ENCODE assay signal across 24 cellular contexts in the genomic region with DNA sequence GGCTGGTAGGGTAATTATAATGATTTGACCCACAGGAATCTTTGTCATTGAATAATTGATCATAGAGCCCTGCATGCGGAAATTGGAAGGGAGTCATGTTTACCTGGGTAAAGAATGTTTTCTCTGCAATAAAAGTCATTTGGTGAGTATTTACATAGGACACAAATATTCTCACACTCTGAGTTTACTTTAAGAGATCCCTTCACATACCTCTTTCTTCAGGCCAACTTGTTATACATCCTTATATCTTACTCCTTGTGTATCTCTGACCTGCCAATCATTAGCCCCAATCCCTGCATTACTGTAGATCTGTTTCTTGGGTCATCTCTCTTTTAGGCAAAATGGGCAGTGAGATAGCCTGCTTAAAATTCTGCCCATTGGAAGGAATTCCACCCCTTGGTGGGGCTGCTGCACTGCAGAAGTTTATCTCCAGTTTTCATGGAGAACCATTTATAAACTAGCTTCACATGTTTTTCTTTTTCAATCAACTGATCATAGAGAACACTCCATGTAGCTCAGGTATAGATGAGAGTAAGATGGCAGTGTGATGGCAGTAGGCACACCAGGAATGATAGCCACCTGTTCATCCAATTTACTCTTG. TPM values are rescaled to one million over a fixed set of nuclear protein-coding genes. Genes with fewer than 3 reads are reported as not detected.
A peak's percentile ranks its signal among the peaks of the same experiment; 100 is the strongest.
DNase-seq lines count a peak whose midpoint lies in the region; ATAC-seq, FAIRE-seq and TF ChIP-seq lines count a peak whose summit lies in the region.
"Had no signal": no experiment of that assay in that cellular context is flagged by ENCODE, and none has a peak within 500 bp of the region (broad histone marks: within the 10 kb centered on the region; RNA-seq: fewer than 3 reads in every experiment).

No MANE protein-coding gene starts in this region.

- H3K4me1 ChIP-seq in PC-3 (ENCODE audit: insufficient read depth, low read length) (peaks cover 59% of the 10 kb centered on the region), endothelial cell of umbilical vein (ENCODE audit: control insufficient read depth, extremely low read depth, insufficient read depth, low read length) (no peaks in the 10 kb centered on the region), upper lobe of right lung (no peaks in the 10 kb centered on the region)
- H3K4me1 ChIP-seq: BLaER1, right lobe of liver, SJCRH30 had no signal

- H2AFZ ChIP-seq in PC-3 (ENCODE audit: low read length) (no peak overlapping the region), endothelial cell of umbilical vein (ENCODE audit: low read depth, low read length) (no peak overlapping the region)

- dilution Hi-C loops in endothelial cell of umbilical vein (cut with MboI; ENCODE audit: extremely low pct_ligation_motif_present, low sequenced_read_pairs): no loop called here

- peaks cover 4% of the 10 kb centered on the region for H3K9me3 Mint-ChIP-seq in activated CD8-positive, alpha-beta T cell treated with anti-CD3 and anti-CD28 coated beads for 36 hours
- peaks cover 6% of the 10 kb centered on the region for H3K9me3 Mint-ChIP-seq in activated CD8-positive, alpha-beta T cell treated with anti-CD3 and anti-CD28 coated beads, Interleukin-2, amount 10 ng/mL, durations not matched to agents 7 days and 5 days (ENCODE audit: insufficient read depth)

- no peaks in the 10 kb centered on the region for H3K36me3 Mint-ChIP-seq in activated CD8-positive, alpha-beta T cell treated with anti-CD3 and anti-CD28 coated beads for 36 hours (ENCODE audit: low read depth)
- no peaks in the 10 kb centered on the region for H3K36me3 Mint-ChIP-seq in activated CD8-positive, alpha-beta T cell treated with anti-CD3 and anti-CD28 coated beads, Interleukin-2, amount 10 ng/mL, durations not matched to agents 7 days and 5 days (ENCODE audit: low read depth)

- H4K20me1 ChIP-seq in PC-3 (ENCODE audit: low read length) (no peaks in the 10 kb centered on the region), endothelial cell of umbilical vein (replicated peaks; ENCODE audit: control insufficient read depth, extremely low read depth, insufficient read depth, low read length) (no peaks in the 10 kb centered on the region)
- H4K20me1 ChIP-seq: BLaER1 had no signal

- H3F3A ChIP-seq in PC-3 (ENCODE audit: low read length, unreplicated experiment): peaks cover 28% of the 10 kb centered on the region

- intact Hi-C loops in activated CD8-positive, alpha-beta T cell treated with anti-CD3 and anti-CD28 coated beads for 36 hours (cut with micrococcal nuclease): no loop called here
- intact Hi-C loops in PC-3 (cut with micrococcal nuclease): loop anchor here (2.0 to 10.0 kb wide), 4 partner anchors 94 to 379 kb away; no protein-coding TSS in a partner anchor
- intact Hi-C loops in endothelial cell of umbilical vein (cut with micrococcal nuclease): loop anchor here (1.0 to 5.0 kb wide), 2 partner anchors 116 to 281 kb away; no protein-coding TSS in a partner anchor
- intact Hi-C loops in upper lobe of right lung (cut with DNase I): no loop called here

- H3K9me3 ChIP-seq in PC-3 (ENCODE audit: low read length) (no peaks in the 10 kb centered on the region), endothelial cell of umbilical vein (replicated peaks; ENCODE audit: control insufficient read depth, insufficient read depth, low read length) (no peaks in the 10 kb centered on the region), upper lobe of right lung (no peaks in the 10 kb centered on the region)
- H3K9me3 ChIP-seq: right lobe of liver, SJCRH30, transverse colon had no signal

- H3K36me3 ChIP-seq in PC-3 (ENCODE audit: low read depth, low read length) (no peaks in the 10 kb centered on the region), endothelial cell of umbilical vein (ENCODE audit: control insufficient read depth in 2 of 2, extremely low read depth in 1 of 2, insufficient read depth in 2 of 2, low read length in 2 of 2) (no peaks in the 10 kb centered on the region), upper lobe of right lung (no peaks in the 10 kb centered on the region)
- H3K36me3 ChIP-seq: right lobe of liver, SJCRH30, transverse colon had no signal

- H3K4me1 Mint-ChIP-seq in activated CD8-positive, alpha-beta T cell treated with anti-CD3 and anti-CD28 coated beads for 36 hours (ENCODE audit: low read depth): no peaks in the 10 kb centered on the region
- peaks cover 10% of the 10 kb centered on the region for H3K4me1 Mint-ChIP-seq in activated CD8-positive, alpha-beta T cell treated with anti-CD3 and anti-CD28 coated beads, Interleukin-2, amount 10 ng/mL, durations not matched to agents 7 days and 5 days (ENCODE audit: low read depth)
- H3K4me1 Mint-ChIP-seq: nephron progenitor cell had no signal

- no peak for FAIRE-seq in endothelial cell of umbilical vein (lab: Jason Lieb, UNC)
- FAIRE-seq: A204.1, K562 had no signal

- POLR2A ChIA-PET in activated CD8-positive, alpha-beta T cell treated with anti-CD3 and anti-CD28 coated beads for 36 hours (lab: Charles Lee): no interaction called here
- POLR2A ChIA-PET in activated CD8-positive, alpha-beta T cell treated with anti-CD3 and anti-CD28 coated beads, Interleukin-2, amount 10 ng/mL, durations not matched to agents 7 days and 5 days (lab: Charles Lee): no interaction called here
- POLR2A ChIA-PET in PC-3 (lab: Charles Lee; ENCODE audit: unreplicated experiment): no interaction called here
- POLR2A ChIA-PET in endothelial cell of umbilical vein (lab: Charles Lee): no interaction called here

- no peak for TF ChIP-seq CTCF in activated CD8-positive, alpha-beta T cell treated with anti-CD3 and anti-CD28 coated beads for 36 hours (IDR thresholded peaks at IDR 0.05)
- peak; percentile 51 for TF ChIP-seq CTCF in PC-3 (conservative IDR thresholded peaks at IDR 0.05; ENCODE audit: low read depth, low read length)
- no peak for TF ChIP-seq CTCF in endothelial cell of umbilical vein (IDR thresholded peaks at IDR 0.05; ENCODE audit: extremely low read depth in 1 of 2, insufficient read depth in 1 of 2, low read depth in 1 of 2, low read length in 2 of 2)
- TF ChIP-seq CTCF in upper lobe of right lung (IDR thresholded peaks at IDR 0.05): peak; percentile 5

- CTCF ChIA-PET in activated CD8-positive, alpha-beta T cell treated with anti-CD3 and anti-CD28 coated beads for 36 hours (lab: Charles Lee): no interaction called here
- CTCF ChIA-PET in activated CD8-positive, alpha-beta T cell treated with anti-CD3 and anti-CD28 coated beads, Interleukin-2, amount 10 ng/mL, durations not matched to agents 7 days and 5 days (lab: Charles Lee): no interaction called here
- CTCF ChIA-PET in PC-3 (lab: Charles Lee): no interaction called here
- CTCF ChIA-PET in endothelial cell of umbilical vein (lab: Charles Lee): interaction anchor here (0.6 to 1.7 kb wide), 11 partner anchors 36 to 462 kb away, joined by 3 to 18 read pairs (median 3); no protein-coding TSS in a partner anchor

- H3K4me2 ChIP-seq in PC-3 (ENCODE audit: low read length) (peak overlapping the region; percentile 34), endothelial cell of umbilical vein (ENCODE audit: insufficient read depth, low read length) (no peak overlapping the region)
- H3K4me2 ChIP-seq: BLaER1 had no signal

- BruUV-seq in PC-3 (replicated peaks; lab: Mats Ljungman, UMichigan) (no TSS peak), endothelial cell of umbilical vein (replicated peaks; lab: Mats Ljungman, UMichigan) (no TSS peak)

- H3K4me3 ChIP-seq in PC-3 (ENCODE audit: low read length) (no peak overlapping the region), endothelial cell of umbilical vein (replicated peaks in 1 of 3; ENCODE audit: insufficient read depth in 1 of 3, low read depth in 1 of 3, low read length in 3 of 3) (no peak overlapping the region), upper lobe of right lung (no peak overlapping the region)
- H3K4me3 ChIP-seq: BLaER1, K562, mucosa of descending colon, right lobe of liver, SJCRH30, transverse colon had no signal

- no peaks in the 10 kb centered on the region for H3K27me3 Mint-ChIP-seq in activated CD8-positive, alpha-beta T cell treated with anti-CD3 and anti-CD28 coated beads for 36 hours
- H3K27me3 Mint-ChIP-seq in activated CD8-positive, alpha-beta T cell treated with anti-CD3 and anti-CD28 coated beads, Interleukin-2, amount 10 ng/mL, durations not matched to agents 7 days and 5 days (ENCODE audit: low read depth): peaks cover 4% of the 10 kb centered on the region
- H3K27me3 Mint-ChIP-seq: activated CD4-positive, alpha-beta memory T cell treated with anti-CD3 and anti-CD28 coated beads, Interleukin-2, amount 10 ng/mL, durations not matched to agents 7 days and 5 days had no signal

- H3K27ac ChIP-seq in PC-3 (ENCODE audit: low read length) (peak overlapping the region; percentile 92), endothelial cell of umbilical vein (ENCODE audit: insufficient read depth, low read depth, low read length) (no peak overlapping the region), upper lobe of right lung (no peak overlapping the region)
- H3K27ac ChIP-seq: BLaER1, right lobe of liver, SJCRH30, transverse colon had no signal

- no peak for TF ChIP-seq POLR2A in endothelial cell of umbilical vein (IDR thresholded peaks at IDR 0.05; ENCODE audit: low read depth, low read length)

- H3K79me2 ChIP-seq in PC-3 (ENCODE audit: low read length): no peaks in the 10 kb centered on the region
- no peaks in the 10 kb centered on the region for H3K79me2 ChIP-seq in endothelial cell of umbilical vein (ENCODE audit: control insufficient read depth, insufficient read depth, low read length)

- 0 out of 2 replicates have a peak, but pooled peaks cover 4% of the 10 kb centered on the region for H3K9me2 ChIP-seq in PC-3 (replicated peaks; ENCODE audit: low read length)

- no peak overlapping the region for H3K4me3 Mint-ChIP-seq in activated CD8-positive, alpha-beta T cell treated with anti-CD3 and anti-CD28 coated beads for 36 hours
- H3K4me3 Mint-ChIP-seq in activated CD8-positive, alpha-beta T cell treated with anti-CD3 and anti-CD28 coated beads, Interleukin-2, amount 10 ng/mL, durations not matched to agents 7 days and 5 days: no peak overlapping the region
- H3K4me3 Mint-ChIP-seq: activated CD4-positive, alpha-beta memory T cell treated with anti-CD3 and anti-CD28 coated beads, Interleukin-2, amount 10 ng/mL, durations not matched to agents 7 days and 5 days; nephron progenitor cell had no signal

- no peak overlapping the region for H3K27ac Mint-ChIP-seq in activated CD8-positive, alpha-beta T cell treated with anti-CD3 and anti-CD28 coated beads for 36 hours
- no peak overlapping the region for H3K27ac Mint-ChIP-seq in activated CD8-positive, alpha-beta T cell treated with anti-CD3 and anti-CD28 coated beads, Interleukin-2, amount 10 ng/mL, durations not matched to agents 7 days and 5 days
- H3K27ac Mint-ChIP-seq: activated CD4-positive, alpha-beta memory T cell treated with anti-CD3 and anti-CD28 coated beads, Interleukin-2, amount 10 ng/mL, durations not matched to agents 7 days and 5 days; nephron progenitor cell had no signal

- H3K9me1 ChIP-seq in endothelial cell of umbilical vein (replicated peaks; ENCODE audit: control insufficient read depth, extremely low read depth, insufficient read depth, low read length): no peaks in the 10 kb centered on the region

- no peaks in the 10 kb centered on the region for H3K27me3 ChIP-seq in PC-3 (ENCODE audit: low read length)
- H3K27me3 ChIP-seq in endothelial cell of umbilical vein (ENCODE audit: control insufficient read depth in 2 of 2, insufficient read depth in 2 of 2, low read length in 2 of 2): peaks cover 0 to under 1% of the 10 kb centered on the region in 2 experiments
- H3K27me3 ChIP-seq in upper lobe of right lung: no peaks in the 10 kb centered on the region
- H3K27me3 ChIP-seq: BLaER1, right lobe of liver, SJCRH30, transverse colon had no signal

- no peak for ATAC-seq in activated CD8-positive, alpha-beta T cell treated with anti-CD3 and anti-CD28 coated beads for 36 hours
- no peak for ATAC-seq in activated CD8-positive, alpha-beta T cell treated with anti-CD3 and anti-CD28 coated beads, Interleukin-2, amount 10 ng/mL, durations not matched to agents 7 days and 5 days
- ATAC-seq in PC-3: no peak
- ATAC-seq in upper lobe of right lung: no peak
- no peak for ATAC-seq in HG03095 (IDR thresholded peaks at IDR 0.05; ENCODE audit: unreplicated experiment)
- ATAC-seq: K562, mucosa of descending colon, right lobe of liver had no signal

- peak; percentile 7 for DNase-seq in activated CD8-positive, alpha-beta T cell treated with anti-CD3 and anti-CD28 coated beads for 36 hours
- DNase-seq in activated CD8-positive, alpha-beta T cell treated with anti-CD3 and anti-CD28 coated beads, Interleukin-2, amount 10 ng/mL, durations not matched to agents 7 days and 5 days: no peak
- DNase-seq in PC-3: peak; percentile 59
- DNase-seq in endothelial cell of umbilical vein (ENCODE audit: low read depth, low spot score): peak; percentile 18
- DNase-seq in upper lobe of right lung: no peak
- DNase-seq in amygdala (lab: John Stamatoyannopoulos, UW): no peak
- DNase-seq in stimulated activated CD4-positive, alpha-beta T cell treated with anti-CD3 and anti-CD28 coated beads, Interleukin-4, amount 100 ng/mL, for 24 hours: no peak
- DNase-seq: activated CD4-positive, alpha-beta memory T cell treated with anti-CD3 and anti-CD28 coated beads, Interleukin-2, amount 10 ng/mL, durations not matched to agents 7 days and 5 days; activated gamma-delta T cell treated with Interleukin-2 at 50 U/mL for 16 hours; H7; hypothalamus; mucosa of descending colon; NCI-H187 treated with DMSO at 0.1 percent for 48 hours; NCI-H2227 treated with DMSO at 0.1 percent for 48 hours; nephron progenitor cell; right lobe of liver; SJCRH30; stimulated activated CD4-positive, alpha-beta T cell treated with anti-CD3 and anti-CD28 coated beads, Interleukin-15, amount 100 ng/mL, for 24 hours; stimulated activated CD8-positive, alpha-beta memory T cell treated with anti-CD3 and anti-CD28 coated beads, Interleukin-4, amount 100 ng/mL, for 48 hours; transverse colon had no signal

- H3K9ac ChIP-seq in PC-3 (ENCODE audit: low read length): peak overlapping the region; percentile 53
- no peak overlapping the region for H3K9ac ChIP-seq in endothelial cell of umbilical vein (replicated peaks; ENCODE audit: extremely low read depth, insufficient read depth, low read length)
- H3K9ac ChIP-seq: BLaER1 had no signal

RNA-seq across cellular contexts. Expression of a gene that starts 46.2 kb away (rescaled TPM):
- not detected for total RNA-seq in activated CD8-positive, alpha-beta T cell treated with anti-CD3 and anti-CD28 coated beads for 36 hours
- total RNA-seq in activated CD8-positive, alpha-beta T cell treated with anti-CD3 and anti-CD28 coated beads, Interleukin-2, amount 10 ng/mL, durations not matched to agents 7 days and 5 days: under 1 TPM in 1 of 2 experiments, not detected in 1; 0.16 TPM
- 4.8 and 5.6 TPM in 2 replicates for total RNA-seq in PC-3 (2014; rRNA removed)
- not detected in 2 replicates for total RNA-seq in endothelial cell of umbilical vein
- polyA plus RNA-seq in endothelial cell of umbilical vein: not detected in 2 replicates
- not detected in 2 replicates for polyA plus RNA-seq in endothelial cell of umbilical vein (2011; cell fraction: cytosol; rRNA removed)
- not detected in 2 replicates for polyA plus RNA-seq in endothelial cell of umbilical vein (2011; cell fraction: nucleus; rRNA removed)
- not detected in 2 replicates for polyA plus RNA-seq in endothelial cell of umbilical vein (2012)
- polyA minus RNA-seq in endothelial cell of umbilical vein: not detected in 2 replicates
- polyA minus RNA-seq in endothelial cell of umbilical vein (2011; cell fraction: cytosol; rRNA and poly(A)+ RNA removed): not detected
- polyA minus RNA-seq in endothelial cell of umbilical vein (2011; cell fraction: nucleus; rRNA and poly(A)+ RNA removed): not detected in 2 replicates
- total RNA-seq in upper lobe of right lung: 6.9 TPM
- total RNA-seq: SJCRH30 had no signal
- polyA plus RNA-seq: K562 had no signal

Comparison
In these comparisons a context has a peak if more than half of its experiments do, and no peak if none do; other contexts are left out.
1. DNase-seq: peak in activated CD8-positive, alpha-beta T cell treated with anti-CD3 and anti-CD28 coated beads for 36 hours (single experiment), PC-3 (single experiment) and endothelial cell of umbilical vein (single experiment); none in activated CD8-positive, alpha-beta T cell treated with anti-CD3 and anti-CD28 coated beads, Interleukin-2, amount 10 ng/mL, durations not matched to agents 7 days and 5 days (single experiment), upper lobe of right lung (single experiment), amygdala (0 of 56) and stimulated activated CD4-positive, alpha-beta T cell treated with anti-CD3 and anti-CD28 coated beads, Interleukin-4, amount 100 ng/mL, for 24 hours (single experiment).
2. CTCF ChIP-seq: peak in PC-3 (single experiment) and upper lobe of right lung (single experiment); none in activated CD8-positive, alpha-beta T cell treated with anti-CD3 and anti-CD28 coated beads for 36 hours (single experiment) and endothelial cell of umbilical vein (0 of 2).
3. intact Hi-C loops: an anchor here in PC-3 (2.0 to 10.0 kb wide) and endothelial cell of umbilical vein (1.0 to 5.0 kb wide); none called in activated CD8-positive, alpha-beta T cell treated with anti-CD3 and anti-CD28 coated beads for 36 hours and upper lobe of right lung.